ENCODE assay signal across 21 cellular contexts in genomic region chr1:19344831-19345230, GRCh38. TPM values are rescaled to one million over a fixed set of nuclear protein-coding genes. Genes with fewer than 3 reads are reported as not detected.
DNase-seq lines count a peak whose midpoint lies in the region; ATAC-seq and TF ChIP-seq lines count a peak whose summit lies in the region.
"Had no signal": no experiment of that assay in that cellular context is flagged by ENCODE, and none has a peak within 500 bp of the region (broad histone marks: within the 10 kb centered on the region; RNA-seq: fewer than 3 reads in every experiment).

No MANE protein-coding gene starts in this region.

- CTCF ChIA-PET in activated CD4-positive, alpha-beta T cell treated with anti-CD3 and anti-CD28 coated beads for 36 hours (lab: Charles Lee) = interaction anchor here (0.6 to 1.9 kb wide), 5 partner anchors 29 to 317 kb away, joined by 3 to 4 read pairs (median 3); no protein-coding TSS in a partner anchor

- no peak overlapping the region for H3K14ac ChIP-seq in H9 (ENCODE audit: insufficient read depth, low read length)

- no peak for TF ChIP-seq POLR2A in sigmoid colon (IDR thresholded peaks at IDR 0.05)

- H3K18ac ChIP-seq in H9 (ENCODE audit: insufficient read length, low read depth, low read length) = no peak overlapping the region

- no peak overlapping the region for H3K4me2 ChIP-seq in H9 (ENCODE audit: insufficient read depth, insufficient read length, low read length)

- H3K4me3 Mint-ChIP-seq in activated CD4-positive, alpha-beta T cell treated with anti-CD3 and anti-CD28 coated beads for 36 hours = no peak overlapping the region
- no peak overlapping the region for H3K4me3 Mint-ChIP-seq in activated CD4-positive, alpha-beta T cell treated with anti-CD3 and anti-CD28 coated beads, Interleukin-2, amount 10 ng/mL, durations not matched to agents 24 days and 14 days
- no peak overlapping the region for H3K4me3 Mint-ChIP-seq in H9
- no peak overlapping the region for H3K4me3 Mint-ChIP-seq in dendritic cell treated with granulocyte-macrophage colony-stimulating factor and Interleukin-4, amounts not matched to agents 40 ng/mL and 50 ng/mL, for 4 days
- H3K4me3 Mint-ChIP-seq: activated naive CD8-positive, alpha-beta T cell treated with anti-CD3 and anti-CD28 coated beads for 36 hours; CD4-positive, CD25-positive, alpha-beta regulatory T cell; central memory CD8-positive, alpha-beta T cell; HFFc6; neural crest cell; stimulated activated naive B cell treated with anti-CD40 and anti-IgM and Interleukin-4, amounts not matched to agents 10 μg/mL and 1 μg/mL and 100 μg/mL, for 72 hours had no signal

- no peak overlapping the region for H3K9ac ChIP-seq in H9 (ENCODE audit: extremely low read depth, insufficient read length, low read length)
- H3K9ac ChIP-seq: parathyroid adenoma had no signal

- H2AFZ ChIP-seq in H9 (ENCODE audit: low read length) = no peak overlapping the region
- H2AFZ ChIP-seq: parathyroid adenoma had no signal

- no peak overlapping the region for H2AK5ac ChIP-seq in H9 (ENCODE audit: insufficient read length, low read length)

- no peak overlapping the region for H3K23ac ChIP-seq in H9 (ENCODE audit: insufficient read length, low read depth, low read length)

- WGBS in H9 (ENCODE audit: extremely low coverage, insufficient read length, low lambda C conversion rate) = no CpG with 5 or more reads among the region's 11 CpGs
- WGBS in sigmoid colon, 2 donors = 96 to 97% methylated on average over 11 of the region's 11 CpGs

- no peak overlapping the region for H2BK120ac ChIP-seq in H9 (ENCODE audit: low read depth, low read length, poor library complexity, severe bottlenecking)

- POLR2A ChIA-PET in activated CD4-positive, alpha-beta T cell treated with anti-CD3 and anti-CD28 coated beads for 36 hours (lab: Charles Lee) = interaction anchor here (0.6 kb wide), 1 partner anchor 691 kb away, joined by 5 read pairs; no protein-coding TSS in a partner anchor

- no peak for ATAC-seq in activated CD4-positive, alpha-beta T cell treated with anti-CD3 and anti-CD28 coated beads for 36 hours
- no peak for ATAC-seq in lower lobe of right lung
- no peak for ATAC-seq in mucosa of descending colon

- peaks cover 9% of the 10 kb centered on the region for H3K4me1 Mint-ChIP-seq in activated CD4-positive, alpha-beta T cell treated with anti-CD3 and anti-CD28 coated beads for 36 hours
- peaks cover 3% of the 10 kb centered on the region for H3K4me1 Mint-ChIP-seq in activated CD4-positive, alpha-beta T cell treated with anti-CD3 and anti-CD28 coated beads, Interleukin-2, amount 10 ng/mL, durations not matched to agents 24 days and 14 days
- H3K4me1 Mint-ChIP-seq in H9 = peaks cover 6 to 14% of the 10 kb centered on the region in 2 experiments
- peaks cover 64% of the 10 kb centered on the region for H3K4me1 Mint-ChIP-seq in dendritic cell treated with granulocyte-macrophage colony-stimulating factor and Interleukin-4, amounts not matched to agents 40 ng/mL and 50 ng/mL, for 4 days (ENCODE audit: low read depth)
- H3K4me1 Mint-ChIP-seq: activated naive CD8-positive, alpha-beta T cell treated with anti-CD3 and anti-CD28 coated beads for 36 hours had no signal

- intact Hi-C loops in activated CD4-positive, alpha-beta T cell treated with anti-CD3 and anti-CD28 coated beads for 36 hours (cut with DNase I, micrococcal nuclease) = loop anchor here (1.0 to 5.0 kb wide), 3 partner anchors 237 to 307 kb away; no protein-coding TSS in a partner anchor
- intact Hi-C loops in activated CD4-positive, alpha-beta T cell treated with anti-CD3 and anti-CD28 coated beads, Interleukin-2, amount 10 ng/mL, durations not matched to agents 24 days and 14 days (cut with micrococcal nuclease) = no loop called here
- intact Hi-C loops in dendritic cell treated with granulocyte-macrophage colony-stimulating factor and Interleukin-4, amounts not matched to agents 40 ng/mL and 50 ng/mL, for 4 days (cut with micrococcal nuclease) = loop anchor here (2.0 to 5.0 kb wide), 2 partner anchors 237 to 308 kb away; no protein-coding TSS in a partner anchor
- intact Hi-C loops in lower lobe of right lung (cut with DNase I) = no loop called here
- intact Hi-C loops in mucosa of descending colon (cut with DNase I, micrococcal nuclease) = loop anchor here in 1 of 2 donors (10.0 kb wide), 1 partner anchor 310 kb away; no protein-coding TSS in a partner anchor
- intact Hi-C loops in sigmoid colon (cut with DNase I) = loop anchor here (2.0 kb wide), 2 partner anchors 142 to 306 kb away; no protein-coding TSS in a partner anchor

- H3K27ac ChIP-seq in H9 (ENCODE audit: insufficient read length, low read depth, low read length) (no peak overlapping the region), lower lobe of right lung (peak overlapping the region; percentile 18), sigmoid colon (peak overlapping the region in 1 of 4 donors; percentile 26)
- H3K27ac ChIP-seq: 22Rv1, epithelial cell of prostate, parathyroid adenoma had no signal

- H3K9me3 ChIP-seq in H9 (ENCODE audit: control insufficient read depth, low read depth, low read length) (no peaks in the 10 kb centered on the region), lower lobe of right lung (no peaks in the 10 kb centered on the region), mucosa of descending colon (no peaks in the 10 kb centered on the region), sigmoid colon (no peaks in the 10 kb centered on the region)
- H3K9me3 ChIP-seq: heart left ventricle had no signal

- no peak overlapping the region for H2BK20ac ChIP-seq in H9 (ENCODE audit: low read depth, low read length, poor library complexity, severe bottlenecking)

- DNase-seq in activated CD4-positive, alpha-beta T cell treated with anti-CD3 and anti-CD28 coated beads for 36 hours = no peak
- no peak for DNase-seq in activated CD4-positive, alpha-beta T cell treated with anti-CD3 and anti-CD28 coated beads, Interleukin-2, amount 10 ng/mL, durations not matched to agents 24 days and 14 days
- DNase-seq in H9 (no peak), lower lobe of right lung (no peak), mucosa of descending colon (no peak), hypothalamus (lab: John Stamatoyannopoulos, UW) (no peak), sigmoid colon (no peak)
- DNase-seq: HFFc6; kidney glomerular epithelial cell; NCI-H1048; stimulated activated naive B cell treated with anti-CD40 and anti-IgM and Interleukin-4, amounts not matched to agents 10 μg/mL and 1 μg/mL and 100 μg/mL, for 72 hours had no signal

- no peak overlapping the region for H3K4ac ChIP-seq in H9 (ENCODE audit: low read depth, low read length)

- H4K5ac ChIP-seq in H9 (ENCODE audit: insufficient read length, low read depth, low read length) = no peak overlapping the region

- H3K4me3 ChIP-seq in lower lobe of right lung (no peak overlapping the region), mucosa of descending colon (no peak overlapping the region), sigmoid colon (no peak overlapping the region)
- H3K4me3 ChIP-seq: GM12878, heart left ventricle had no signal

- no peaks in the 10 kb centered on the region for H3K27me3 Mint-ChIP-seq in activated CD4-positive, alpha-beta T cell treated with anti-CD3 and anti-CD28 coated beads for 36 hours
- H3K27me3 Mint-ChIP-seq in activated CD4-positive, alpha-beta T cell treated with anti-CD3 and anti-CD28 coated beads, Interleukin-2, amount 10 ng/mL, durations not matched to agents 24 days and 14 days = no peaks in the 10 kb centered on the region
- H3K27me3 Mint-ChIP-seq in H9 (ENCODE audit: low read depth) = no peaks in the 10 kb centered on the region; the same call in 1 of the 2 replicates
- no peaks in the 10 kb centered on the region for H3K27me3 Mint-ChIP-seq in dendritic cell treated with granulocyte-macrophage colony-stimulating factor and Interleukin-4, amounts not matched to agents 40 ng/mL and 50 ng/mL, for 4 days
- H3K27me3 Mint-ChIP-seq: activated naive CD8-positive, alpha-beta T cell treated with anti-CD3 and anti-CD28 coated beads for 36 hours; CD4-positive, CD25-positive, alpha-beta regulatory T cell; central memory CD8-positive, alpha-beta T cell; stimulated activated naive B cell treated with anti-CD40 and anti-IgM and Interleukin-4, amounts not matched to agents 10 μg/mL and 1 μg/mL and 100 μg/mL, for 72 hours had no signal

- no peak overlapping the region for H4K91ac ChIP-seq in H9 (ENCODE audit: insufficient read length, low read depth, low read length)

- peaks cover 2% of the 10 kb centered on the region; the same call in 1 of the 2 replicates for H3K4me1 ChIP-seq in H9 (ENCODE audit: insufficient read depth, low read length)
- peaks cover 31% of the 10 kb centered on the region for H3K4me1 ChIP-seq in lower lobe of right lung
- no peaks in the 10 kb centered on the region for H3K4me1 ChIP-seq in mucosa of descending colon (ENCODE audit: low read depth)
- H3K4me1 ChIP-seq in sigmoid colon = peaks cover 0 to 42% (median 27%) of the 10 kb centered on the region in 4 donors
- H3K4me1 ChIP-seq: parathyroid adenoma had no signal

- no peak overlapping the region for H2BK15ac ChIP-seq in H9 (ENCODE audit: low read depth, low read length)

- H3K79me2 ChIP-seq in H9 (ENCODE audit: insufficient read depth, low read length) = no peaks in the 10 kb centered on the region
- H3K79me2 ChIP-seq: parathyroid adenoma had no signal

- TF ChIP-seq EP300 in sigmoid colon (IDR thresholded peaks at IDR 0.05) = no peak

- H3K79me1 ChIP-seq in H9 (ENCODE audit: insufficient read depth, low read depth, low read length, poor library complexity, severe bottlenecking) = no peaks in the 10 kb centered on the region

- no peak overlapping the region for H2BK5ac ChIP-seq in H9 (ENCODE audit: insufficient read length, low read length)

- H3K23me2 ChIP-seq in H9 (ENCODE audit: insufficient read length, low read depth, low read length, poor library complexity, severe bottlenecking) = no peaks in the 10 kb centered on the region

- H4K20me1 ChIP-seq in H9 (ENCODE audit: control insufficient read depth, insufficient read depth, insufficient read length) = no peaks in the 10 kb centered on the region

- no peak overlapping the region for H3T11ph ChIP-seq in H9 (ENCODE audit: low read length)

- H3K27me3 ChIP-seq in H9 (ENCODE audit: insufficient read depth, low read length) (no peaks in the 10 kb centered on the region), lower lobe of right lung (ENCODE audit: low read depth) (no peaks in the 10 kb centered on the region), sigmoid colon (no peaks in the 10 kb centered on the region)
- H3K27me3 ChIP-seq: heart left ventricle had no signal

- H3K36me3 Mint-ChIP-seq in activated CD4-positive, alpha-beta T cell treated with anti-CD3 and anti-CD28 coated beads for 36 hours (ENCODE audit: low read depth) = peaks cover 24% of the 10 kb centered on the region
- peaks cover 26% of the 10 kb centered on the region for H3K36me3 Mint-ChIP-seq in activated CD4-positive, alpha-beta T cell treated with anti-CD3 and anti-CD28 coated beads, Interleukin-2, amount 10 ng/mL, durations not matched to agents 24 days and 14 days (ENCODE audit: low read depth)
- peaks cover 13 to 59% (median 33%) of the 10 kb centered on the region in 3 experiments; a peak in 6 of 7 replicates for H3K36me3 Mint-ChIP-seq in H9 (ENCODE audit: insufficient read depth in 1 of 3, low read depth in 3 of 3)
- peaks cover 85% of the 10 kb centered on the region for H3K36me3 Mint-ChIP-seq in dendritic cell treated with granulocyte-macrophage colony-stimulating factor and Interleukin-4, amounts not matched to agents 40 ng/mL and 50 ng/mL, for 4 days (ENCODE audit: low read depth)

- TF ChIP-seq CTCF in H9 (conservative IDR thresholded peaks at IDR 0.05) (no peak), lower lobe of right lung (IDR thresholded peaks at IDR 0.05) (no peak), mucosa of descending colon (IDR thresholded peaks at IDR 0.05) (no peak), sigmoid colon (IDR thresholded peaks at IDR 0.05) (no peak)

- no peak overlapping the region for H4K8ac ChIP-seq in H9 (replicated peaks; ENCODE audit: insufficient read length, low read depth, low read length)

- no peak overlapping the region for H3K56ac ChIP-seq in H9 (ENCODE audit: insufficient read length, low read depth, low read length)

- peak overlapping the region; percentile 25 for H3K27ac Mint-ChIP-seq in activated CD4-positive, alpha-beta T cell treated with anti-CD3 and anti-CD28 coated beads for 36 hours
- H3K27ac Mint-ChIP-seq in activated CD4-positive, alpha-beta T cell treated with anti-CD3 and anti-CD28 coated beads, Interleukin-2, amount 10 ng/mL, durations not matched to agents 24 days and 14 days = no peak overlapping the region
- peak overlapping the region in 2 of 3 experiments; percentile 34 to 66; a peak in 1 of 7 replicates for H3K27ac Mint-ChIP-seq in H9
- H3K27ac Mint-ChIP-seq in dendritic cell treated with granulocyte-macrophage colony-stimulating factor and Interleukin-4, amounts not matched to agents 40 ng/mL and 50 ng/mL, for 4 days = peak overlapping the region; percentile 69
- H3K27ac Mint-ChIP-seq: activated naive CD8-positive, alpha-beta T cell treated with anti-CD3 and anti-CD28 coated beads for 36 hours; HFFc6; stimulated activated naive B cell treated with anti-CD40 and anti-IgM and Interleukin-4, amounts not matched to agents 10 μg/mL and 1 μg/mL and 100 μg/mL, for 72 hours had no signal

- H3K9me3 Mint-ChIP-seq in activated CD4-positive, alpha-beta T cell treated with anti-CD3 and anti-CD28 coated beads for 36 hours (ENCODE audit: low read depth) = no peaks in the 10 kb centered on the region
- H3K9me3 Mint-ChIP-seq in activated CD4-positive, alpha-beta T cell treated with anti-CD3 and anti-CD28 coated beads, Interleukin-2, amount 10 ng/mL, durations not matched to agents 24 days and 14 days = no peaks in the 10 kb centered on the region
- H3K9me3 Mint-ChIP-seq in H9 = no peaks in the 10 kb centered on the region
- H3K9me3 Mint-ChIP-seq in dendritic cell treated with granulocyte-macrophage colony-stimulating factor and Interleukin-4, amounts not matched to agents 40 ng/mL and 50 ng/mL, for 4 days = no peaks in the 10 kb centered on the region
- H3K9me3 Mint-ChIP-seq: activated naive CD8-positive, alpha-beta T cell treated with anti-CD3 and anti-CD28 coated beads for 36 hours; CD4-positive, CD25-positive, alpha-beta regulatory T cell; central memory CD8-positive, alpha-beta T cell; HFFc6; neural crest cell; stimulated activated naive B cell treated with anti-CD40 and anti-IgM and Interleukin-4, amounts not matched to agents 10 μg/mL and 1 μg/mL and 100 μg/mL, for 72 hours had no signal

- H2BK12ac ChIP-seq in H9 (ENCODE audit: insufficient read length, low read depth, low read length) = no peak overlapping the region

- H3K36me3 ChIP-seq in lower lobe of right lung = peaks cover 70% of the 10 kb centered on the region
- H3K36me3 ChIP-seq in mucosa of descending colon (ENCODE audit: low read depth) = peaks cover 14% of the 10 kb centered on the region
- peaks cover 17 to 63% (median 36%) of the 10 kb centered on the region in 4 donors for H3K36me3 ChIP-seq in sigmoid colon

RNA-seq across cellular contexts. Expression of gene SLC66A1, which starts 32.7 kb away (rescaled TPM):
- 1 to 10 TPM; 5.9 to 6.5 TPM for total RNA-seq in activated CD4-positive, alpha-beta T cell treated with anti-CD3 and anti-CD28 coated beads for 36 hours
- total RNA-seq in activated CD4-positive, alpha-beta T cell treated with anti-CD3 and anti-CD28 coated beads, Interleukin-2, amount 10 ng/mL, durations not matched to agents 24 days and 14 days = 9.2 and 10.1 TPM in 2 replicates
- total RNA-seq in H9 (2021) (22.5 TPM in 2 replicates), lower lobe of right lung (15.4 TPM), mucosa of descending colon (10 to 100 TPM; 11.3 to 16.2 (median 13.6) TPM), sigmoid colon (10 to 100 TPM in 1 of 4 donors, 1 to 10 TPM in 3; 7.5 to 15.2 (median 8.8) TPM)
- 10 to 100 TPM in 1 of 3 donors, 1 to 10 TPM in 2; 5.1 to 16.0 (median 7.2) TPM for polyA plus RNA-seq in sigmoid colon

RNA-seq across cellular contexts. Expression of gene AKR7A2, which starts 32.9 kb away (rescaled TPM):
- 10 to 100 TPM; 41.3 to 43.0 TPM for total RNA-seq in activated CD4-positive, alpha-beta T cell treated with anti-CD3 and anti-CD28 coated beads for 36 hours
- 33.6 and 35.4 TPM in 2 replicates for total RNA-seq in activated CD4-positive, alpha-beta T cell treated with anti-CD3 and anti-CD28 coated beads, Interleukin-2, amount 10 ng/mL, durations not matched to agents 24 days and 14 days
- total RNA-seq in H9 (2021) (48.0 and 50.3 TPM in 2 replicates), lower lobe of right lung (37.4 TPM), mucosa of descending colon (10 to 100 TPM; 57.9 to 85.2 (median 72.1) TPM), sigmoid colon (100 to 1,000 TPM in 1 of 4 donors, 10 to 100 TPM in 3; 55.8 to 110 (median 77.2) TPM)
- polyA plus RNA-seq in sigmoid colon = 10 to 100 TPM; 64.2 to 99.6 (median 84.1) TPM

RNA-seq across cellular contexts. Expression of gene AKR7A3, which starts 56.3 kb away (rescaled TPM):
- under 1 TPM; 0.39 to 0.60 TPM for total RNA-seq in activated CD4-positive, alpha-beta T cell treated with anti-CD3 and anti-CD28 coated beads for 36 hours
- total RNA-seq in activated CD4-positive, alpha-beta T cell treated with anti-CD3 and anti-CD28 coated beads, Interleukin-2, amount 10 ng/mL, durations not matched to agents 24 days and 14 days = 1.8 and 2.5 TPM in 2 replicates
- total RNA-seq in H9 (2021) (0.74 and 0.81 TPM in 2 replicates), lower lobe of right lung (0.30 TPM), mucosa of descending colon (10 to 100 TPM; 40.9 to 97.8 (median 93.7) TPM), sigmoid colon (1 to 10 TPM in 3 of 4 donors, under 1 TPM in 1; 0.71 to 1.9 (median 1.5) TPM)
- polyA plus RNA-seq in sigmoid colon = 100 to 1,000 TPM in 1 of 3 donors, 10 to 100 TPM in 2; 72.1 to 110 (median 78.3) TPM

Comparison
In these comparisons a context has a peak if more than half of its experiments do, and no peak if none do; other contexts are left out.
1. intact Hi-C loops: an anchor here in activated CD4-positive, alpha-beta T cell treated with anti-CD3 and anti-CD28 coated beads for 36 hours (1.0 to 5.0 kb wide), dendritic cell treated with granulocyte-macrophage colony-stimulating factor and Interleukin-4, amounts not matched to agents 40 ng/mL and 50 ng/mL, for 4 days (2.0 to 5.0 kb wide) and sigmoid colon (2.0 kb wide); none called in activated CD4-positive, alpha-beta T cell treated with anti-CD3 and anti-CD28 coated beads, Interleukin-2, amount 10 ng/mL, durations not matched to agents 24 days and 14 days and lower lobe of right lung.
2. RNA of gene AKR7A3, which starts 56.3 kb away (total RNA-seq): 40.9 to 97.8 TPM in mucosa of descending colon; 1.8 to 2.5 TPM in activated CD4-positive, alpha-beta T cell treated with anti-CD3 and anti-CD28 coated beads, Interleukin-2, amount 10 ng/mL, durations not matched to agents 24 days and 14 days, 0.71 to 1.9 TPM in sigmoid colon, 0.74 to 0.81 TPM in H9, 0.39 to 0.60 TPM in activated CD4-positive, alpha-beta T cell treated with anti-CD3 and anti-CD28 coated beads for 36 hours and 0.30 TPM in lower lobe of right lung (single experiment); every median in the first group is over 10 times any median in the second.